Comparison of ENCODE assay signal across 1 cellular context in the genomic region with DNA sequence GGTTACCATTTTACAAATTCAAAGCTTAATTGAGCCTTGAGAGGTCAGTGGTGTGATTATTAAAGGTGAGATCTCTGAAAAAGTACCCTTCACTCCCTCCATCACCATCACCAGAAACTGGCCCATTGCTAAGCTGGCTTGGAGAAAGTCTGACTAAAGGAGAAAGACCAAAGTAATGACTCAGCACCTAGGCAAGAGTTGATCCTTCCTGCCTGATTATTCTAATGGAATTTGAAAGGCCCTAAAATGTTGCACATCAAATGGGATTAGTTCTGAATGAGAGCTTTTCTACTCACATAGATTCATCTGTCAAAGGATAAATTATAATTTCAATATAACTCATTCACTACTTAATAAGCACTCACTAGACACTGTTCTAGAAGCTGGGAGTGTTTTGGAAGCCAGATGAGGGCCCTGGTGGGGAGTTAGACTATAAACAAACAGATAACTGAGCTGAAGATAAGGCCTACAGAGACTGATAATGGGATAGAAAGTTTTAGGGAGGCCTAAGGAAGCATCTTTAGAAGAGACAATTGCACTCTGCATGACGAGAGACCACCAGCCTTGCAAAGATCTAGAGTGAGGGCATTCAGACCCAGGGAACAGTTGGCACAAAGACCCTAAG.
TF ChIP-seq lines count a peak whose summit lies in the region.

No MANE protein-coding gene starts in this region.

TF ChIP-seq in K562, 482 proteins besides CTCF, POLR2A, EP300 and RAD21 (continued from another document):
- TF ChIP-seq, protein P1, sequence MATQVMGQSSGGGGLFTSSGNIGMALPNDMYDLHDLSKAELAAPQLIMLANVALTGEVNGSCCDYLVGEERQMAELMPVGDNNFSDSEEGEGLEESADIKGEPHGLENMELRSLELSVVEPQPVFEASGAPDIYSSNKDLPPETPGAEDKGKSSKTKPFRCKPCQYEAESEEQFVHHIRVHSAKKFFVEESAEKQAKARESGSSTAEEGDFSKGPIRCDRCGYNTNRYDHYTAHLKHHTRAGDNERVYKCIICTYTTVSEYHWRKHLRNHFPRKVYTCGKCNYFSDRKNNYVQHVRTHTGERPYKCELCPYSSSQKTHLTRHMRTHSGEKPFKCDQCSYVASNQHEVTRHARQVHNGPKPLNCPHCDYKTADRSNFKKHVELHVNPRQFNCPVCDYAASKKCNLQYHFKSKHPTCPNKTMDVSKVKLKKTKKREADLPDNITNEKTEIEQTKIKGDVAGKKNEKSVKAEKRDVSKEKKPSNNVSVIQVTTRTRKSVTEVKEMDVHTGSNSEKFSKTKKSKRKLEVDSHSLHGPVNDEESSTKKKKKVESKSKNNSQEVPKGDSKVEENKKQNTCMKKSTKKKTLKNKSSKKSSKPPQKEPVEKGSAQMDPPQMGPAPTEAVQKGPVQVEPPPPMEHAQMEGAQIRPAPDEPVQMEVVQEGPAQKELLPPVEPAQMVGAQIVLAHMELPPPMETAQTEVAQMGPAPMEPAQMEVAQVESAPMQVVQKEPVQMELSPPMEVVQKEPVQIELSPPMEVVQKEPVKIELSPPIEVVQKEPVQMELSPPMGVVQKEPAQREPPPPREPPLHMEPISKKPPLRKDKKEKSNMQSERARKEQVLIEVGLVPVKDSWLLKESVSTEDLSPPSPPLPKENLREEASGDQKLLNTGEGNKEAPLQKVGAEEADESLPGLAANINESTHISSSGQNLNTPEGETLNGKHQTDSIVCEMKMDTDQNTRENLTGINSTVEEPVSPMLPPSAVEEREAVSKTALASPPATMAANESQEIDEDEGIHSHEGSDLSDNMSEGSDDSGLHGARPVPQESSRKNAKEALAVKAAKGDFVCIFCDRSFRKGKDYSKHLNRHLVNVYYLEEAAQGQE (CRISPR knock-in tag; IDR thresholded peaks at IDR 0.05; ENCODE audit: low read depth): no peak
- TF ChIP-seq, protein P2, sequence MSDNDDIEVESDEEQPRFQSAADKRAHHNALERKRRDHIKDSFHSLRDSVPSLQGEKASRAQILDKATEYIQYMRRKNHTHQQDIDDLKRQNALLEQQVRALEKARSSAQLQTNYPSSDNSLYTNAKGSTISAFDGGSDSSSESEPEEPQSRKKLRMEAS (CRISPR knock-in tag; IDR thresholded peaks at IDR 0.05): no peak
- no peak for TF ChIP-seq ZNF24 (IDR thresholded peaks at IDR 0.05)
- TF ChIP-seq NR0B1 (IDR thresholded peaks at IDR 0.05; ENCODE audit: partially characterized antibody): no peak
- no peak for TF ChIP-seq CREB1 (IDR thresholded peaks at IDR 0.05)
- no peak for TF ChIP-seq CREB1 (CRISPR knock-in tag; IDR thresholded peaks at IDR 0.05)
- TF ChIP-seq C11orf30 (IDR thresholded peaks at IDR 0.05; ENCODE audit: low read depth): peak; percentile 54
- no peak for TF ChIP-seq ELK1 (CRISPR knock-in tag; IDR thresholded peaks at IDR 0.05)
- no peak for TF ChIP-seq MCM5 (IDR thresholded peaks at IDR 0.05; ENCODE audit: low read depth)
- no peak for TF ChIP-seq CEBPG (CRISPR knock-in tag; IDR thresholded peaks at IDR 0.05)
- TF ChIP-seq CEBPG (tag; conservative IDR thresholded peaks at IDR 0.05 in 1 of 2, IDR thresholded peaks at IDR 0.05 in 1 of 2): no peak
- no peak for TF ChIP-seq FIP1L1 (IDR thresholded peaks at IDR 0.05; ENCODE audit: low read depth, low read length, poor library complexity, severe bottlenecking)
- no peak for TF ChIP-seq ELF1 (tag; IDR thresholded peaks at IDR 0.05)
- no peak for TF ChIP-seq ZBTB26 (CRISPR knock-in tag; IDR thresholded peaks at IDR 0.05)
- 0 out of 2 replicates have a peak, but pooled peaks have one; percentile 18 for TF ChIP-seq MAFK (IDR thresholded peaks at IDR 0.05; ENCODE audit: low read length)
- no peak for TF ChIP-seq NR2C1 (IDR thresholded peaks at IDR 0.05)
- TF ChIP-seq NR2C1 (tag; IDR thresholded peaks at IDR 0.05): no peak
- no peak for TF ChIP-seq ZNF609 (CRISPR knock-in tag; IDR thresholded peaks at IDR 0.05; ENCODE audit: borderline replicate concordance)
- TF ChIP-seq OTX1 (CRISPR knock-in tag; IDR thresholded peaks at IDR 0.05): no peak
- TF ChIP-seq ZNF140 (CRISPR knock-in tag; IDR thresholded peaks at IDR 0.05): no peak
- no peak for TF ChIP-seq ZBTB11 (CRISPR knock-in tag; IDR thresholded peaks at IDR 0.05)
- TF ChIP-seq POLR2AphosphoS2 (IDR thresholded peaks at IDR 0.05; ENCODE audit: low read length): no peak
- no peak for TF ChIP-seq MXD1 (CRISPR knock-in tag; IDR thresholded peaks at IDR 0.05; ENCODE audit: borderline replicate concordance, poor library complexity, severe bottlenecking)
- peak; percentile 50 for TF ChIP-seq NFE2 (IDR thresholded peaks at IDR 0.05; ENCODE audit: low read depth)
- TF ChIP-seq MAFF (IDR thresholded peaks at IDR 0.05; ENCODE audit: low read length): peak; percentile 16; the same call in 1 of the 2 replicates
- TF ChIP-seq MAFG (tag; conservative IDR thresholded peaks at IDR 0.05): peak; percentile 64
- TF ChIP-seq DNMT1 (IDR thresholded peaks at IDR 0.05): no peak
- no peak for TF ChIP-seq MYBL2 (IDR thresholded peaks at IDR 0.05; ENCODE audit: low read depth)
- TF ChIP-seq MYBL2 (CRISPR knock-in tag; IDR thresholded peaks at IDR 0.05; ENCODE audit: borderline replicate concordance): no peak
- no peak for TF ChIP-seq TCFL5 (CRISPR knock-in tag; conservative IDR thresholded peaks at IDR 0.05)
- TF ChIP-seq ZNF316 (IDR thresholded peaks at IDR 0.05): peak; percentile 52
- no peak for TF ChIP-seq NFRKB (IDR thresholded peaks at IDR 0.05; ENCODE audit: low read depth)
TF ChIP-seq in K562: peak in this region for 6.
